ENCODE assay signal across 28 cellular contexts in genomic region chr10:130558778-130559177, GRCh38.
"Had no signal": no experiment of that assay in that cellular context is flagged by ENCODE, and none has a peak within 500 bp of the region (broad histone marks: within the 10 kb centered on the region; RNA-seq: fewer than 3 reads in every experiment).

No MANE protein-coding gene starts in this region.

- H3K27me3 Mint-ChIP-seq: activated CD4-positive, alpha-beta memory T cell treated with anti-CD3 and anti-CD28 coated beads, Interleukin-2, amount 10 ng/mL, durations not matched to agents 7 days and 5 days; activated CD8-positive, alpha-beta memory T cell treated with anti-CD3 and anti-CD28 coated beads, Interleukin-2, amount 10 ng/mL, durations not matched to agents 7 days and 5 days; activated naive CD4-positive, alpha-beta T cell treated with anti-CD3 and anti-CD28 coated beads, Interleukin-2, amount 50 U/mL, for 24 hours; activated naive CD8-positive, alpha-beta T cell treated with anti-CD3 and anti-CD28 coated beads, Interleukin-2, amount 10 ng/mL, durations not matched to agents 7 days and 5 days had no signal

- H3K4me1 Mint-ChIP-seq: activated CD4-positive, alpha-beta memory T cell treated with anti-CD3 and anti-CD28 coated beads, Interleukin-2, amount 10 ng/mL, durations not matched to agents 7 days and 5 days; activated CD8-positive, alpha-beta memory T cell treated with anti-CD3 and anti-CD28 coated beads, Interleukin-2, amount 10 ng/mL, durations not matched to agents 7 days and 5 days; activated naive CD4-positive, alpha-beta T cell treated with anti-CD3 and anti-CD28 coated beads, Interleukin-2, amount 50 U/mL, for 24 hours; activated naive CD8-positive, alpha-beta T cell treated with anti-CD3 and anti-CD28 coated beads, Interleukin-2, amount 10 ng/mL, durations not matched to agents 7 days and 5 days had no signal

- ATAC-seq: activated CD8-positive, alpha-beta memory T cell treated with anti-CD3 and anti-CD28 coated beads, Interleukin-2, amount 10 ng/mL, durations not matched to agents 7 days and 5 days; body of pancreas; Panc1 had no signal

- H3K4me1 ChIP-seq: body of pancreas, breast epithelium, SJCRH30 had no signal

- H3K27ac Mint-ChIP-seq: activated CD4-positive, alpha-beta memory T cell treated with anti-CD3 and anti-CD28 coated beads, Interleukin-2, amount 10 ng/mL, durations not matched to agents 7 days and 5 days; activated CD8-positive, alpha-beta memory T cell treated with anti-CD3 and anti-CD28 coated beads, Interleukin-2, amount 10 ng/mL, durations not matched to agents 7 days and 5 days; activated naive CD4-positive, alpha-beta T cell treated with anti-CD3 and anti-CD28 coated beads, Interleukin-2, amount 50 U/mL, for 24 hours; activated naive CD8-positive, alpha-beta T cell treated with anti-CD3 and anti-CD28 coated beads, Interleukin-2, amount 10 ng/mL, durations not matched to agents 7 days and 5 days; activated T-helper 2 cell treated with anti-CD3 and anti-CD28 coated beads, Interferon-gamma antibody, Interleukin-2, Interleukin-4, amounts not matched to agents 10 μg/mL and 5 μg/mL and 100 μg/mL, durations not matched to agents 14 hours and 24 hours and 36 hours had no signal

- H3K36me3 Mint-ChIP-seq: activated CD8-positive, alpha-beta memory T cell treated with anti-CD3 and anti-CD28 coated beads, Interleukin-2, amount 10 ng/mL, durations not matched to agents 7 days and 5 days; activated naive CD4-positive, alpha-beta T cell treated with anti-CD3 and anti-CD28 coated beads, Interleukin-2, amount 50 U/mL, for 24 hours; activated naive CD8-positive, alpha-beta T cell treated with anti-CD3 and anti-CD28 coated beads, Interleukin-2, amount 10 ng/mL, durations not matched to agents 7 days and 5 days had no signal

- DNase-seq: activated CD4-positive, alpha-beta memory T cell treated with anti-CD3 and anti-CD28 coated beads, Interleukin-2, amount 10 ng/mL, durations not matched to agents 7 days and 5 days; activated CD4-positive, alpha-beta T cell treated with anti-CD3 and anti-CD28 coated beads for 1 hour; activated CD4-positive, alpha-beta T cell treated with anti-CD3 and anti-CD28 coated beads for 48 hours; activated CD4-positive, CD25-positive, alpha-beta regulatory T cell; activated CD8-positive, alpha-beta memory T cell treated with anti-CD3 and anti-CD28 coated beads for 24 hours; activated CD8-positive, alpha-beta memory T cell treated with anti-CD3 and anti-CD28 coated beads, Interleukin-2, amount 10 ng/mL, durations not matched to agents 7 days and 5 days; activated gamma-delta T cell; activated naive CD4-positive, alpha-beta T cell treated with Interleukin-2 at 50 U/mL for 16 hours; activated naive CD8-positive, alpha-beta T cell treated with anti-CD3 and anti-CD28 coated beads, Interleukin-2, amount 10 ng/mL, durations not matched to agents 7 days and 5 days; activated T-cell treated with anti-CD3 and anti-CD28 coated beads, Interleukin-2, amount 50 U/mL, for 1 hour; body of pancreas; Karpas-422; NCI-H1417 treated with DMSO at 0.1 percent for 48 hours; NCI-H187 treated with DMSO at 0.1 percent for 48 hours; NCI-H2081; NCI-H226; NCI-H446 treated with DMSO at 0.1 percent for 48 hours; NCI-H69; NCI-H82; SHP77; SJCRH30; T1000; WERI-Rb-1 had no signal

- H3K36me3 ChIP-seq: breast epithelium, SJCRH30, WERI-Rb-1 had no signal

- H3K4me3 ChIP-seq: body of pancreas, breast epithelium, SJCRH30, SK-N-MC had no signal

- H3K27me3 ChIP-seq: body of pancreas, SJCRH30 had no signal

- H3K9me3 Mint-ChIP-seq: activated naive CD4-positive, alpha-beta T cell treated with anti-CD3 and anti-CD28 coated beads, Interleukin-2, amount 50 U/mL, for 24 hours; activated naive CD8-positive, alpha-beta T cell treated with anti-CD3 and anti-CD28 coated beads, Interleukin-2, amount 10 ng/mL, durations not matched to agents 7 days and 5 days; activated T-helper 2 cell treated with anti-CD3 and anti-CD28 coated beads, Interferon-gamma antibody, Interleukin-2, Interleukin-4, amounts not matched to agents 10 μg/mL and 5 μg/mL and 100 μg/mL, durations not matched to agents 14 hours and 24 hours and 36 hours had no signal

- H3K27ac ChIP-seq: body of pancreas, breast epithelium, SJCRH30, SK-N-MC, WERI-Rb-1 had no signal

- H3K4me3 Mint-ChIP-seq: activated CD4-positive, alpha-beta memory T cell treated with anti-CD3 and anti-CD28 coated beads, Interleukin-2, amount 10 ng/mL, durations not matched to agents 7 days and 5 days; activated CD8-positive, alpha-beta memory T cell treated with anti-CD3 and anti-CD28 coated beads, Interleukin-2, amount 10 ng/mL, durations not matched to agents 7 days and 5 days; activated naive CD4-positive, alpha-beta T cell treated with anti-CD3 and anti-CD28 coated beads, Interleukin-2, amount 50 U/mL, for 24 hours; activated naive CD8-positive, alpha-beta T cell treated with anti-CD3 and anti-CD28 coated beads, Interleukin-2, amount 10 ng/mL, durations not matched to agents 7 days and 5 days had no signal

- H3K9me3 ChIP-seq: body of pancreas, breast epithelium, SJCRH30 had no signal
